ENCODE assay signal across 26 cellular contexts in genomic region chr11:20208622-20209090, GRCh38. TPM values are rescaled to one million over a fixed set of nuclear protein-coding genes. Genes with fewer than 3 reads are reported as not detected.
"Had no signal": no experiment of that assay in that cellular context is flagged by ENCODE, and none has a peak within 500 bp of the region (broad histone marks: within the 10 kb centered on the region; RNA-seq: fewer than 3 reads in every experiment).

No MANE protein-coding gene starts in this region.

- H3K9me3 Mint-ChIP-seq: activated CD4-positive, alpha-beta T cell treated with anti-CD3 and anti-CD28 coated beads, Interleukin-2, amount 10 ng/mL, durations not matched to agents 7 days and 5 days; activated naive CD8-positive, alpha-beta T cell treated with anti-CD3 and anti-CD28 coated beads, Interleukin-2, amount 10 ng/mL, durations not matched to agents 7 days and 5 days; activated T-cell treated with anti-CD3 and anti-CD28 coated beads, Interleukin-2, amount 50 U/mL, for 24 hours; activated T-helper 2 cell treated with anti-CD3 and anti-CD28 coated beads, Interferon-gamma antibody, Interleukin-2, Interleukin-4, amounts not matched to agents 10 μg/mL and 5 μg/mL and 100 μg/mL, durations not matched to agents 14 hours and 24 hours and 36 hours had no signal

- H3K27ac Mint-ChIP-seq: activated CD4-positive, alpha-beta T cell treated with anti-CD3 and anti-CD28 coated beads, Interleukin-2, amount 10 ng/mL, durations not matched to agents 7 days and 5 days; activated CD8-positive, alpha-beta T cell treated with anti-CD3 and anti-CD28 coated beads, Interleukin-2, amount 10 ng/mL, durations not matched to agents 7 days and 5 days; activated naive CD8-positive, alpha-beta T cell treated with anti-CD3 and anti-CD28 coated beads, Interleukin-2, amount 10 ng/mL, durations not matched to agents 7 days and 5 days; activated T-cell treated with anti-CD3 and anti-CD28 coated beads, Interleukin-2, amount 50 U/mL, for 24 hours; activated T-helper 2 cell treated with anti-CD3 and anti-CD28 coated beads, Interferon-gamma antibody, Interleukin-2, Interleukin-4, amounts not matched to agents 10 μg/mL and 5 μg/mL and 100 μg/mL, durations not matched to agents 14 hours and 24 hours and 36 hours had no signal

- H3K4me3 Mint-ChIP-seq: activated CD4-positive, alpha-beta T cell treated with anti-CD3 and anti-CD28 coated beads, Interleukin-2, amount 10 ng/mL, durations not matched to agents 7 days and 5 days; activated CD8-positive, alpha-beta T cell treated with anti-CD3 and anti-CD28 coated beads, Interleukin-2, amount 10 ng/mL, durations not matched to agents 7 days and 5 days; activated naive CD8-positive, alpha-beta T cell treated with anti-CD3 and anti-CD28 coated beads, Interleukin-2, amount 10 ng/mL, durations not matched to agents 7 days and 5 days; activated T-cell treated with anti-CD3 and anti-CD28 coated beads, Interleukin-2, amount 50 U/mL, for 24 hours had no signal

- H3K36me3 Mint-ChIP-seq: activated naive CD8-positive, alpha-beta T cell treated with anti-CD3 and anti-CD28 coated beads, Interleukin-2, amount 10 ng/mL, durations not matched to agents 7 days and 5 days; brain had no signal

- H3K9me3 ChIP-seq: gastroesophageal sphincter, heart left ventricle, left ventricle myocardium inferior, ovary, psoas muscle, thyroid gland had no signal

- H3K27ac ChIP-seq: dorsolateral prefrontal cortex, gastroesophageal sphincter, heart left ventricle, left ventricle myocardium inferior, ovary, psoas muscle, thyroid gland had no signal

- H3K36me3 ChIP-seq: gastroesophageal sphincter, heart left ventricle, left ventricle myocardium inferior, ovary, thyroid gland had no signal

- DNase-seq: activated CD4-positive, alpha-beta T cell treated with anti-CD3 and anti-CD28 coated beads, Interleukin-2, amount 10 ng/mL, durations not matched to agents 7 days and 5 days; activated CD8-positive, alpha-beta T cell treated with anti-CD3 and anti-CD28 coated beads, Interleukin-2, amount 10 ng/mL, durations not matched to agents 7 days and 5 days; activated naive CD4-positive, alpha-beta T cell treated with Interleukin-2 at 50 U/mL for 16 hours; activated naive CD8-positive, alpha-beta T cell treated with anti-CD3 and anti-CD28 coated beads, Interleukin-2, amount 10 ng/mL, durations not matched to agents 7 days and 5 days; activated T-cell treated with anti-CD3 and anti-CD28 coated beads, Interleukin-2, amount 50 U/mL, for 24 hours; caudate nucleus; dorsolateral prefrontal cortex; heart left ventricle; left ventricle myocardium inferior; mammary epithelial cell; ovary; psoas muscle; stimulated activated naive CD4-positive, alpha-beta T cell; T-helper 1 cell; T1000 had no signal

- H3K27me3 ChIP-seq: ovary, thyroid gland had no signal

- H3K4me1 ChIP-seq: gastroesophageal sphincter, psoas muscle had no signal

- H3K4me1 Mint-ChIP-seq: activated CD4-positive, alpha-beta T cell treated with anti-CD3 and anti-CD28 coated beads, Interleukin-2, amount 10 ng/mL, durations not matched to agents 7 days and 5 days had no signal

- ATAC-seq: activated CD4-positive, CD25-positive, alpha-beta regulatory T cell treated with anti-CD3 and anti-CD28 coated beads, Interleukin-2, amount 50 U/mL, for 24 hours; activated CD8-positive, alpha-beta T cell treated with anti-CD3 and anti-CD28 coated beads, Interleukin-2, amount 10 ng/mL, durations not matched to agents 7 days and 5 days; esophagus mucosa; gastroesophageal sphincter; heart left ventricle; psoas muscle; sciatic nerve had no signal

- H3K4me3 ChIP-seq: gastroesophageal sphincter, heart left ventricle, left ventricle myocardium inferior, ovary, psoas muscle, thyroid gland had no signal

RNA-seq across cellular contexts. Expression of gene DBX1, which starts 48.4 kb away (rescaled TPM):
- total RNA-seq: activated CD4-positive, alpha-beta T cell treated with anti-CD3 and anti-CD28 coated beads, Interleukin-2, amount 10 ng/mL, durations not matched to agents 7 days and 5 days; activated CD8-positive, alpha-beta T cell treated with anti-CD3 and anti-CD28 coated beads, Interleukin-2, amount 10 ng/mL, durations not matched to agents 7 days and 5 days; activated naive CD8-positive, alpha-beta T cell treated with anti-CD3 and anti-CD28 coated beads, Interleukin-2, amount 10 ng/mL, durations not matched to agents 7 days and 5 days; activated T-helper 2 cell treated with anti-CD3 and anti-CD28 coated beads, Interferon-gamma antibody, Interleukin-2, Interleukin-4, amounts not matched to agents 10 μg/mL and 5 μg/mL and 100 μg/mL, durations not matched to agents 14 hours and 24 hours and 36 hours; dorsolateral prefrontal cortex; esophagus mucosa; gastroesophageal sphincter; heart left ventricle; kidney epithelial cell; left ventricle myocardium inferior; mammary epithelial cell; myocyte; ovary; psoas muscle; sciatic nerve; thyroid gland; ureter had no signal
- polyA plus RNA-seq: heart left ventricle, mammary epithelial cell, neural cell, ovary, psoas muscle had no signal
